23 cellular contexts compared by ENCODE assay signal in the genomic region with DNA sequence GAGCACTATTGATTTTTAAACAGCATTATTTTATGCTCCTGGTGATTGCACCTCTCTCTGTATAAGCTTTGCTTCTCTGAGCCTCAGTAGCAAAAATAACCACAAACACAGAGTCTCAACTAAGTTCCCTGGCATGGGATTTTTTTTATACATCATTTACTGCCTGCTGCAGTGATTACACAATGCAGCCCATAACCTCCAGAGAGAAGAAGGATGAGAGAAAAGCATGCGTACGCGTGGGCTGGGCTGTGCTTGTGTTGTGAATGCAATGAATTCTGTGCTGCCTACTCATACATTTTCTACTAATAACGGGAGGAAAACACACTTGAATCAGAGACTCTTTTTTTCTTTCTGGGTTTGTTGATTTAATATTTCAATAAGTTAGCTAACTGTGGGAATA.
"Had no signal": no experiment of that assay in that cellular context is flagged by ENCODE, and none has a peak within 500 bp of the region (broad histone marks: within the 10 kb centered on the region; RNA-seq: fewer than 3 reads in every experiment).

No MANE protein-coding gene starts in this region.

- H3K27me3 Mint-ChIP-seq: activated naive CD8-positive, alpha-beta T cell treated with anti-CD3 and anti-CD28 coated beads for 36 hours had no signal

- H3K36me3 ChIP-seq: left ventricle myocardium inferior, right lobe of liver, upper lobe of left lung, WERI-Rb-1 had no signal

- H3K4me1 ChIP-seq: left ventricle myocardium inferior, right lobe of liver, upper lobe of left lung had no signal

- H3K27ac ChIP-seq: epithelial cell of prostate, left ventricle myocardium inferior, right lobe of liver, upper lobe of left lung, WERI-Rb-1 had no signal

- H3K27me3 ChIP-seq: right lobe of liver, upper lobe of left lung had no signal

- H3K9me3 Mint-ChIP-seq: activated naive CD8-positive, alpha-beta T cell treated with anti-CD3 and anti-CD28 coated beads for 36 hours; nephron progenitor cell had no signal

- H3K4me1 Mint-ChIP-seq: activated naive CD8-positive, alpha-beta T cell treated with anti-CD3 and anti-CD28 coated beads for 36 hours; immature natural killer cell; nephron progenitor cell had no signal

- H3K4me3 ChIP-seq: left ventricle myocardium inferior, right lobe of liver, upper lobe of left lung had no signal

- FAIRE-seq: bronchial epithelial cell, TTC549 had no signal

- DNase-seq: activated CD4-positive, alpha-beta T cell treated with anti-CD3 and anti-CD28 coated beads, Interleukin-2, amount 50 U/mL, for 4 hours; activated CD8-positive, alpha-beta memory T cell treated with anti-CD3 and anti-CD28 coated beads for 24 hours; activated CD8-positive, alpha-beta memory T cell treated with anti-CD3 and anti-CD28 coated beads, Interleukin-2, amount 50 U/mL, for 4 hours; activated naive CD4-positive, alpha-beta T cell treated with Interleukin-2 at 50 U/mL for 16 hours; activated naive CD8-positive, alpha-beta T cell treated with anti-CD3 and anti-CD28 coated beads for 36 hours; activated T-cell treated with anti-CD3 and anti-CD28 coated beads, Interleukin-2, amount 50 U/mL, for 4 hours; amniotic stem cell; cerebellar nuclear complex; cortex of kidney; foreskin melanocyte; immature natural killer cell; kidney glomerular epithelial cell; left ventricle myocardium inferior; nephron progenitor cell; right lobe of liver; stimulated activated CD4-positive, alpha-beta T cell treated with anti-CD3 and anti-CD28 coated beads, Interleukin-4, amount 100 ng/mL, for 1 hour; stimulated activated naive CD4-positive, alpha-beta T cell; T-helper 1 cell; upper lobe of left lung; WERI-Rb-1 had no signal

- H3K27ac Mint-ChIP-seq: activated naive CD8-positive, alpha-beta T cell treated with anti-CD3 and anti-CD28 coated beads for 36 hours; immature natural killer cell; nephron progenitor cell had no signal

- H3K36me3 Mint-ChIP-seq: activated naive CD8-positive, alpha-beta T cell treated with anti-CD3 and anti-CD28 coated beads for 36 hours; immature natural killer cell had no signal

- H3K4me3 Mint-ChIP-seq: activated naive CD8-positive, alpha-beta T cell treated with anti-CD3 and anti-CD28 coated beads for 36 hours; activated T-cell treated with anti-CD3 and anti-CD28 coated beads, Interleukin-2, amount 50 U/mL, for 4 hours; immature natural killer cell; nephron progenitor cell had no signal
